8 cellular contexts compared by ENCODE assay signal in the genomic region with DNA sequence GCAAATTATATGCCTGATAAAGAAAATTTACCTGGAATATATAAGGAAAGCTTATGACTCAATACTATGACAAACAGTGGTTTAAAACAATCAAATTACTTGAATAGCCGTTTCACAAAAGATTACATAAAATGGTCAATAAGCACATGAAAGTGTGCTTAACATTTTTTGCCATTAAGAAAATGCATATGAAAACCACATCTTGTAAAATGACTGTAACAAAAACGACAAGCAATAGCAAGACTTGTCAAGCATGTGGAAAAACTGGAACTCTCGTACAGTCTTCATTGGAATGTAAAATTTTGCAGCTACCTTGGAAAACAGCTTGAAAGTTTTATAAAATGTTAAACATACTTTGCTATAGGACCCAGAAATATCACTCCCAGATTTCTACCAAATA.
"Had no signal": no experiment of that assay in that cellular context is flagged by ENCODE, and none has a peak within 500 bp of the region (broad histone marks: within the 10 kb centered on the region; RNA-seq: fewer than 3 reads in every experiment).

No MANE protein-coding gene starts in this region.

- DNase-seq: GDM1, GF-D8 had no signal

- FAIRE-seq: G401.6, GM12878, GM12891, GM12892, GM18507, GM19239 had no signal
